Comparison of ENCODE assay signal across 19 cellular contexts in the genomic region with DNA sequence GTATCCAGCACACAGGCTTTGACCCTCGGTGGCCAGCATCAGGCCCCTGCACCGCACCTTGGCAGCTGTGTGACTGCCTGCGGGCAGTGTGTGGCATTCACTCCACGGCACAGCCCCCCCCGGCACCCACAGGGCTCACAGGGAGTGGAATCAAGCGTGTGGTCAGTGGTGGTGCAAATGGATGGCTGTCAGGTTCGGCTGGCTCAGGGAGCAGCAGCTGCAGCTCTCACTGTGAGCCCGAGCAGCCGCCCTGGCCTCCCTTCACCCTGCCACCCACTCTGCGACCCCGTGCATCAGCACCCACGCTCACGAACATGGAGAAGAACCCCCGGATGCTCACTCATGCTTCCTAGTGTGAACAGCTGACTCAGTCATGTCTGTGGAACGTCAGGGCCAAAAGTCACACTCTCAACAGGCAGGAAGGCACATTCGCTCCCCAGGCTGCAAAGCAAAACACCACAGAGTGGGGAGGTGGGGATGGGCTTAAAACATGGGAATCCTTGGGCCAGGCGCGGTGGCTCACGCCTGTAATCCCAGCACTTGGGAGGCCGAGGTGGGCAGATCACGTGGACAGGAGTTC. TPM values are rescaled to one million over a fixed set of nuclear protein-coding genes. Genes with fewer than 3 reads are reported as not detected.
A peak's percentile ranks its signal among the peaks of the same experiment; 100 is the strongest.
DNase-seq lines count a peak whose midpoint lies in the region; ATAC-seq and TF ChIP-seq lines count a peak whose summit lies in the region.
"Had no signal": no experiment of that assay in that cellular context is flagged by ENCODE, and none has a peak within 500 bp of the region (broad histone marks: within the 10 kb centered on the region; RNA-seq: fewer than 3 reads in every experiment).

No MANE protein-coding gene starts in this region.

- intact Hi-C loops in body of pancreas (cut with DNase I), result no loop called here
- intact Hi-C loops in spleen (cut with DNase I; ENCODE audit: low total_unique reads), result no loop called here

- H3K9me3 ChIP-seq in body of pancreas (no peaks in the 10 kb centered on the region), spleen (no peaks in the 10 kb centered on the region)
- H3K9me3 ChIP-seq: esophagus squamous epithelium had no signal

- no peaks in the 10 kb centered on the region for H3K27me3 ChIP-seq in body of pancreas
- H3K27me3 ChIP-seq in spleen (replicated peaks in 1 of 7), result no peaks in the 10 kb centered on the region
- H3K27me3 ChIP-seq: esophagus squamous epithelium had no signal

- ATAC-seq in body of pancreas (no peak), HG03460 (IDR thresholded peaks at IDR 0.05; ENCODE audit: unreplicated experiment) (no peak)
- ATAC-seq: HCT116, Panc1 had no signal

- 79 to 84% methylated on average over 15 to 21 of the region's 21 CpGs for WGBS in body of pancreas, 2 donors
- WGBS in spleen, 5 donors, result 71 to 90% (median 85%) methylated on average over 10 to 21 of the region's 21 CpGs

- TF ChIP-seq POLR2A in body of pancreas (IDR thresholded peaks at IDR 0.05), result no peak
- no peak for TF ChIP-seq POLR2A in spleen (IDR thresholded peaks at IDR 0.05)

- DNase-seq in activated naive CD4-positive, alpha-beta T cell treated with anti-CD3 and anti-CD28 coated beads, Interleukin-2, amount 50 U/mL, for 16 hours, result peak; percentile 7
- DNase-seq in activated naive CD4-positive, alpha-beta T cell (lab: John Stamatoyannopoulos, UW), result no peak
- DNase-seq in body of pancreas (peak in 3 of 4 donors; percentile 1 to 7 (median 2)), islet precursor cell (peak; percentile 51), spleen (peak; percentile 58), NCI-H1048 (lab: John Stamatoyannopoulos, UW) (no peak), amniotic stem cell (lab: John Stamatoyannopoulos, UW) (no peak)
- DNase-seq: activated CD4-positive, alpha-beta memory T cell treated with anti-CD3 and anti-CD28 coated beads for 36 hours; DMS79; esophagus squamous epithelium; kidney glomerular epithelial cell; NCI-H1436; NCI-H2171 treated with DMSO at 0.1 percent for 48 hours; nucleus accumbens; stimulated activated CD4-positive, alpha-beta T cell treated with anti-CD3 and anti-CD28 coated beads, Interleukin-4, amount 100 ng/mL, for 4 hours; stimulated activated CD8-positive, alpha-beta memory T cell treated with anti-CD3 and anti-CD28 coated beads, Interleukin-4, amount 100 ng/mL, for 48 hours had no signal

- TF ChIP-seq CTCF in body of pancreas (IDR thresholded peaks at IDR 0.05) (no peak), spleen (IDR thresholded peaks at IDR 0.05 in 8 of 11, conservative IDR thresholded peaks at IDR 0.05 in 3 of 11) (no peak)

- no peak overlapping the region for H3K27ac ChIP-seq in body of pancreas
- no peak overlapping the region for H3K27ac ChIP-seq in spleen
- H3K27ac ChIP-seq: esophagus squamous epithelium had no signal

- H3K36me3 ChIP-seq in body of pancreas (replicated peaks in 1 of 2; ENCODE audit: insufficient read depth in 1 of 2, low read depth in 2 of 2) (no peaks in the 10 kb centered on the region), spleen (no peaks in the 10 kb centered on the region)
- H3K36me3 ChIP-seq: esophagus squamous epithelium had no signal

- no peaks in the 10 kb centered on the region for H3K4me1 ChIP-seq in body of pancreas
- H3K4me1 ChIP-seq in spleen, result peaks cover 0 to 15% (median 0%) of the 10 kb centered on the region in 6 donors

- H3K4me3 ChIP-seq in body of pancreas (no peak overlapping the region), spleen (no peak overlapping the region)
- H3K4me3 ChIP-seq: esophagus squamous epithelium had no signal

RNA-seq across cellular contexts. Expression of a gene that starts 41.5 kb away (rescaled TPM):
- total RNA-seq in body of pancreas, result 10 to 100 TPM; 23.3 to 30.7 TPM
- total RNA-seq in spleen, result 10 to 100 TPM in 5 of 7 donors, 1 to 10 TPM in 2; 7.9 to 25.0 (median 18.6) TPM
- 10 to 100 TPM in 1 of 3 donors, 1 to 10 TPM in 2; 4.1 to 12.4 (median 9.1) TPM for polyA plus RNA-seq in spleen

Comparison
In these comparisons a context has a peak if more than half of its experiments do, and no peak if none do; other contexts are left out.
1. DNase-seq: peak in activated naive CD4-positive, alpha-beta T cell treated with anti-CD3 and anti-CD28 coated beads, Interleukin-2, amount 50 U/mL, for 16 hours (single experiment), body of pancreas (3 of 4), islet precursor cell (single experiment) and spleen (single experiment); none in activated naive CD4-positive, alpha-beta T cell (0 of 4), NCI-H1048 (single experiment) and amniotic stem cell (single experiment).